Comparison of ENCODE assay signal across 24 cellular contexts in genomic region chr4:22741744-22742143, GRCh38. TPM values are rescaled to one million over a fixed set of nuclear protein-coding genes. Genes with fewer than 3 reads are reported as not detected.
"Had no signal": no experiment of that assay in that cellular context is flagged by ENCODE, and none has a peak within 500 bp of the region (broad histone marks: within the 10 kb centered on the region; RNA-seq: fewer than 3 reads in every experiment).

No MANE protein-coding gene starts in this region.

- ATAC-seq: K562 had no signal

- H3K9me3 ChIP-seq: SK-N-SH had no signal

- H3K27me3 Mint-ChIP-seq: IgD-negative memory B cell had no signal

- H3K4me3 Mint-ChIP-seq: IgD-negative memory B cell had no signal

- H3K36me3 Mint-ChIP-seq: IgD-negative memory B cell had no signal

- DNase-seq: Kasumi-1, MV-4-11, NCI-H1048, NCI-H1105, NCI-H1417, NCI-H1436 treated with DMSO at 0.1 percent for 48 hours, NCI-H1694, NCI-H187 treated with DMSO at 0.1 percent for 48 hours, NCI-H2081, NCI-H2107, NCI-H2227 treated with DMSO at 0.1 percent for 48 hours, NCI-H524, NCI-H526 treated with DMSO at 0.1 percent for 48 hours, NCI-H774, RPMI8226, SHP77, SK-N-SH, SW 1271 had no signal

- H3K27ac ChIP-seq: HL-60, KMS-11 had no signal

- H3K4me3 ChIP-seq: K562 had no signal

- H3K9ac ChIP-seq: KMS-11, SK-N-SH had no signal

RNA-seq across cellular contexts. Expression of gene GBA3, which starts 49.0 kb away (rescaled TPM):
- total RNA-seq: MCF 10A, NCI-H460 had no signal
